ENCODE assay signal across 8 cellular contexts in the genomic region with DNA sequence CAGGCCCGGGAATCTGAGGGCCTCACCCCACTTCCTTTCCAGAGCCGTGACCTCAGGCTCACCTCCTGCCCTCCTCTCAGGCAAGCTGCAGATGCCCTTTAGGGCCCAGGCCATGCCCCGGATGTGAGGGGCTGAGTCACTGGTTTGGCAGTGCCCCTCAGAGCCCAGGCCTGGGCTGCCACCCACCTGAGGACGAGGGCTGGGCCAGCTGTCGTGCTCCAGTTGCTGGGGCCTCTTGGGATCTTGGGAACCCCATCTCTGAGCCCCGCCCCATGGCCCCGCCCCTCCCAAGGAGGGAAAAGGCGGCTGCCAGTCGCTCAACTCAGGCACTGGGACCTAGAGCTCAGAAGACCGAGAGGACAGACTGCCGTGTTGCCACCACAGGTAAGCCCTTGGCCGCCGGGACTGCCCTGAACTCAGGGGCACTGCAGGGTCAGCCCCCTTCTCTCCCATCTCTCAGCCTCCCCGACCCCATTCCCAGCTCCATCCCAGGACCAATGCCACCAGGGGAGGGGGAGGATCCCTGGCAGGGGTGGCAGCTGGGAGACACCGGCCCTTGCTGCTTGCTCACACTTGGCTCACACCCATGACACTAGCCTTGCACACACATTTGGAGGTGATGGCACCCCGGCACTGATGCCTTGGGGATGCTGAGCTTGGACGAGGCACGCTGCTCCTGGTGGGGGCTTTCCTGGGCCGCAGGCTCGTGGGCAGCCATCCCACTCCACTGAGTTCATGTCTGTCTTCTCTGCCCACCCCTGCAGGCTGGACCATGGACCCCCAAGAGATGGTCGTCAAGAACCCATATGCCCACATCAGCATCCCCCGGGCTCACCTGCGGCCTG. TPM values are rescaled to one million over a fixed set of nuclear protein-coding genes. Genes with fewer than 3 reads are reported as not detected.
DNase-seq lines count a peak whose midpoint lies in the region; ATAC-seq and TF ChIP-seq lines count a peak whose summit lies in the region.

TSS of gene CYSRT1 (plus strand) at position 325 of the 845 bp plus-strand sequence. CDS start at position 773, 448 bp downstream.

- peak within 1 kb of the TSS; percentile 69 for H3K27ac ChIP-seq in CD8-positive, alpha-beta T cell (ENCODE audit: low read depth, low read length)

- TF ChIP-seq CTCF in CD8-positive, alpha-beta T cell (IDR thresholded peaks at IDR 0.05) = no peak
- TF ChIP-seq CTCF in NB4 (IDR thresholded peaks at IDR 0.05; ENCODE audit: low read depth, low read length) = no peak

- H3K4me1 Mint-ChIP-seq in CD8-positive, alpha-beta T cell (ENCODE audit: low read depth) = peaks cover 8% of the 10 kb centered on the region
- peaks cover 4 to 6% of the 10 kb centered on the region in 2 donors for H3K4me1 Mint-ChIP-seq in effector memory CD8-positive, alpha-beta T cell (ENCODE audit: low read depth in 2 of 2)

- no peaks in the 10 kb centered on the region for H3K9me3 ChIP-seq in CD8-positive, alpha-beta T cell (ENCODE audit: low read length)
- no peaks in the 10 kb centered on the region for H3K9me3 ChIP-seq in neuron (ENCODE audit: low read length)

- H2AFZ ChIP-seq in neuron (ENCODE audit: low read depth, low read length) = peak within 1 kb of the TSS; percentile 90

- CTCF ChIA-PET in CD8-positive, alpha-beta T cell (lab: Charles Lee) = interaction anchor here (0.8 to 4.2 kb wide), 10 partner anchors 12 to 178 kb away, joined by 3 to 23 read pairs (median 4); partner anchors contain the start of genes ANAPC2, NPDC1 and SSNA1

- H3K9me3 Mint-ChIP-seq in CD8-positive, alpha-beta T cell = no peaks in the 10 kb centered on the region
- no peaks in the 10 kb centered on the region for H3K9me3 Mint-ChIP-seq in effector memory CD8-positive, alpha-beta T cell

- peaks cover 19% of the 10 kb centered on the region for H3K4me1 ChIP-seq in CD8-positive, alpha-beta T cell (ENCODE audit: insufficient read depth, low read length)
- peaks cover 15% of the 10 kb centered on the region for H3K4me1 ChIP-seq in neuron (ENCODE audit: insufficient read depth, low read length)

- intact Hi-C loops in CD8-positive, alpha-beta T cell (cut with DNase I, micrococcal nuclease) = no loop called here

- DNase-seq in CD8-positive, alpha-beta T cell = no peak
- no peak for DNase-seq in NB4 (ENCODE audit: low read depth)
- peak in 1 of 3 experiments; percentile 28 for DNase-seq in effector memory CD8-positive, alpha-beta T cell
- no peak for DNase-seq in AG08395 (ENCODE audit: low spot score)
- DNase-seq in hepatic stellate cell (ENCODE audit: low spot score) = no peak
- DNase-seq in NCI-H2029 (lab: John Stamatoyannopoulos, UW) = no peak

- no peaks in the 10 kb centered on the region for H3K36me3 Mint-ChIP-seq in CD8-positive, alpha-beta T cell
- H3K36me3 Mint-ChIP-seq in effector memory CD8-positive, alpha-beta T cell (ENCODE audit: insufficient read depth) = peaks cover 13% of the 10 kb centered on the region

- TF ChIP-seq POLR2A in NB4 (IDR thresholded peaks at IDR 0.05; ENCODE audit: extremely low read depth, insufficient read length) = no peak

- POLR2A ChIA-PET in CD8-positive, alpha-beta T cell (lab: Charles Lee) = interaction anchor here (1.4 to 3.5 kb wide), 3 partner anchors 12 to 139 kb away, joined by 3 to 28 read pairs (median 13); partner anchors contain the start of genes MAN1B1 and TUBB4B

- no peaks in the 10 kb centered on the region for H3K36me3 ChIP-seq in CD8-positive, alpha-beta T cell (ENCODE audit: insufficient read depth, low read length)
- H3K36me3 ChIP-seq in neuron (ENCODE audit: insufficient read depth, low read length) = no peaks in the 10 kb centered on the region

- peak within 1 kb of the TSS; percentile 83 for H3K4me3 Mint-ChIP-seq in CD8-positive, alpha-beta T cell
- H3K4me3 Mint-ChIP-seq in effector memory CD8-positive, alpha-beta T cell = peak within 1 kb of the TSS; percentile 78 to 83

- H3K27me3 ChIP-seq in CD8-positive, alpha-beta T cell (ENCODE audit: insufficient read depth, low read length) = no peaks in the 10 kb centered on the region
- H3K27me3 ChIP-seq in neuron (ENCODE audit: insufficient read depth, low read length) = no peaks in the 10 kb centered on the region

- H3K4me3 ChIP-seq in CD8-positive, alpha-beta T cell (ENCODE audit: low read depth, low read length) = peak within 1 kb of the TSS; percentile 88
- H3K4me3 ChIP-seq in NB4 (ENCODE audit: low read depth, low read length) = peak within 1 kb of the TSS; percentile 68
- peak within 1 kb of the TSS; percentile 98 for H3K4me3 ChIP-seq in neuron (ENCODE audit: low read length)

- H3K27me3 Mint-ChIP-seq in CD8-positive, alpha-beta T cell (ENCODE audit: low read depth) = peaks cover 3% of the 10 kb centered on the region
- peaks cover 6 to 9% of the 10 kb centered on the region in 2 donors for H3K27me3 Mint-ChIP-seq in effector memory CD8-positive, alpha-beta T cell

- no peak for ATAC-seq in CD8-positive, alpha-beta T cell
- peak; percentile 13 for ATAC-seq in effector memory CD8-positive, alpha-beta T cell (replicated peaks)
- no peak for ATAC-seq in GM18520 (IDR thresholded peaks at IDR 0.05; ENCODE audit: unreplicated experiment)

- H3K27ac Mint-ChIP-seq in CD8-positive, alpha-beta T cell = peak within 1 kb of the TSS; percentile 74
- peak within 1 kb of the TSS; percentile 86 to 88 for H3K27ac Mint-ChIP-seq in effector memory CD8-positive, alpha-beta T cell

RNA-seq across cellular contexts. Expression of gene CYSRT1, which starts in this region (rescaled TPM):
- under 1 TPM in 1 of 2 experiments, not detected in 1; 0.44 TPM for total RNA-seq in CD8-positive, alpha-beta T cell
